In genomic region chr6:135085700-135086413, GRCh38 we compare ENCODE assay signal across 19 cellular contexts. TPM values are rescaled to one million over a fixed set of nuclear protein-coding genes. Genes with fewer than 3 reads are reported as not detected.
A peak's percentile ranks its signal among the peaks of the same experiment; 100 is the strongest.
DNase-seq lines count a peak whose midpoint lies in the region; TF ChIP-seq lines count a peak whose summit lies in the region.
"Had no signal": no experiment of that assay in that cellular context is flagged by ENCODE, and none has a peak within 500 bp of the region (broad histone marks: within the 10 kb centered on the region; RNA-seq: fewer than 3 reads in every experiment).

No MANE protein-coding gene starts in this region.

- H3K4me3 Mint-ChIP-seq in CD8-positive, alpha-beta memory T cell: peak overlapping the region; percentile 53 to 78 (median 73)
- peak overlapping the region in 3 of 4 donors; percentile 4 to 89 (median 61) for H3K4me3 Mint-ChIP-seq in IgD-negative memory B cell
- H3K4me3 Mint-ChIP-seq in activated T-helper 2 cell treated with anti-CD3 and anti-CD28 coated beads, Interferon-gamma antibody, Interleukin-2, Interleukin-4, amounts not matched to agents 10 μg/mL and 5 μg/mL and 100 μg/mL, durations not matched to agents 14 hours and 24 hours and 36 hours (ENCODE audit: low read depth): peak overlapping the region; percentile 55
- H3K4me3 Mint-ChIP-seq: CD14-positive monocyte, neural crest cell had no signal

- 0 out of 2 replicates have a peak, but pooled peaks cover 5% of the 10 kb centered on the region for H3F3A ChIP-seq in GM23248 (ENCODE audit: insufficient read depth)

- peaks cover 2 to 10% (median 2%) of the 10 kb centered on the region in 3 donors for H3K36me3 Mint-ChIP-seq in CD8-positive, alpha-beta memory T cell
- H3K36me3 Mint-ChIP-seq in IgD-negative memory B cell: no peaks in the 10 kb centered on the region
- H3K36me3 Mint-ChIP-seq in activated T-helper 2 cell treated with anti-CD3 and anti-CD28 coated beads, Interferon-gamma antibody, Interleukin-2, Interleukin-4, amounts not matched to agents 10 μg/mL and 5 μg/mL and 100 μg/mL, durations not matched to agents 14 hours and 24 hours and 36 hours (ENCODE audit: low read depth): peaks cover 14% of the 10 kb centered on the region

- H3K4me1 Mint-ChIP-seq in CD8-positive, alpha-beta memory T cell: peaks cover 48 to 52% (median 51%) of the 10 kb centered on the region in 3 donors
- peaks cover 13 to 23% (median 13%) of the 10 kb centered on the region in 3 donors for H3K4me1 Mint-ChIP-seq in IgD-negative memory B cell
- H3K4me1 Mint-ChIP-seq in activated T-helper 2 cell treated with anti-CD3 and anti-CD28 coated beads, Interferon-gamma antibody, Interleukin-2, Interleukin-4, amounts not matched to agents 10 μg/mL and 5 μg/mL and 100 μg/mL, durations not matched to agents 14 hours and 24 hours and 36 hours (ENCODE audit: low read depth): peaks cover 59% of the 10 kb centered on the region
- H3K4me1 Mint-ChIP-seq: neural crest cell had no signal

- H3K79me2 ChIP-seq in ACC112 (ENCODE audit: control insufficient read depth, insufficient read depth, low read length, unreplicated experiment) (no peaks in the 10 kb centered on the region), GM23248 (ENCODE audit: insufficient read depth) (no peaks in the 10 kb centered on the region)

- H3K9me3 ChIP-seq in CD8-positive, alpha-beta memory T cell (ENCODE audit: low read length): no peaks in the 10 kb centered on the region
- H3K9me3 ChIP-seq in GM23248 (ENCODE audit: low read depth) (no peaks in the 10 kb centered on the region), testis (no peaks in the 10 kb centered on the region)

- 63 to 67% methylated on average over 1 of the region's 1 CpG for WGBS in GM23248 (ENCODE audit: low coverage in 1 of 2, low lambda C conversion rate in 2 of 2, missing lambda C conversion rate in 2 of 2), 2 experiments
- 77 to 100% methylated on average over 1 of the region's 1 CpG for WGBS in testis, 2 donors

- CTCF ChIA-PET in CD8-positive, alpha-beta memory T cell (lab: Charles Lee): interaction anchor here (0.9 to 4.2 kb wide), 5 partner anchors 31 to 98 kb away, joined by 3 to 23 read pairs (median 3); partner anchors contain the start of gene HBS1L

- no peaks in the 10 kb centered on the region for H3K27me3 ChIP-seq in ACC112 (ENCODE audit: insufficient read depth, low read length)
- no peaks in the 10 kb centered on the region for H3K27me3 ChIP-seq in CD8-positive, alpha-beta memory T cell (ENCODE audit: insufficient read depth, low read length, poor library complexity, severe bottlenecking)
- no peaks in the 10 kb centered on the region; the same call in 1 of the 2 replicates for H3K27me3 ChIP-seq in GM23248 (replicated peaks; ENCODE audit: insufficient read depth)
- H3K27me3 ChIP-seq in testis: no peaks in the 10 kb centered on the region
- H3K27me3 ChIP-seq: stomach had no signal

- no peak overlapping the region for H3K9ac ChIP-seq in GM23248

- H3K36me3 ChIP-seq in ACC112 (ENCODE audit: insufficient read depth, low read length): no peaks in the 10 kb centered on the region
- no peaks in the 10 kb centered on the region for H3K36me3 ChIP-seq in CD8-positive, alpha-beta memory T cell (ENCODE audit: insufficient read depth, low read length)
- no peaks in the 10 kb centered on the region for H3K36me3 ChIP-seq in GM23248 (ENCODE audit: low read depth)
- no peaks in the 10 kb centered on the region for H3K36me3 ChIP-seq in testis (ENCODE audit: low read depth, missing control alignments)
- H3K36me3 ChIP-seq: left ventricle myocardium inferior, stomach had no signal

- peak overlapping the region; percentile 72 to 97 (median 91) for H3K27ac Mint-ChIP-seq in CD8-positive, alpha-beta memory T cell
- H3K27ac Mint-ChIP-seq in IgD-negative memory B cell: no peak overlapping the region
- peak overlapping the region; percentile 92 for H3K27ac Mint-ChIP-seq in activated T-helper 2 cell treated with anti-CD3 and anti-CD28 coated beads, Interferon-gamma antibody, Interleukin-2, Interleukin-4, amounts not matched to agents 10 μg/mL and 5 μg/mL and 100 μg/mL, durations not matched to agents 14 hours and 24 hours and 36 hours
- H3K27ac Mint-ChIP-seq: CD14-positive monocyte had no signal

- no peaks in the 10 kb centered on the region for H3K9me2 ChIP-seq in GM23248 (ENCODE audit: insufficient read depth)

- no peak for TF ChIP-seq POLR2A in testis (IDR thresholded peaks at IDR 0.05)

- no peak for DNase-seq in CD8-positive, alpha-beta memory T cell
- DNase-seq in activated T-helper 2 cell treated with anti-CD3 and anti-CD28 coated beads, Interferon-gamma antibody, Interleukin-2, Interleukin-4, amounts not matched to agents 10 μg/mL and 5 μg/mL and 100 μg/mL, durations not matched to agents 14 hours and 24 hours and 36 hours (ENCODE audit: low spot score): no peak
- DNase-seq in GM23248 (no peak), testis (no peak), NOMO-1 treated with dmso at 0.1 percent for 144 hours (lab: John Stamatoyannopoulos, UW; ENCODE audit: unreplicated experiment) (no peak), NCI-H524 treated with DMSO at 0.1 percent for 48 hours (lab: John Stamatoyannopoulos, UW) (no peak)
- DNase-seq: activated CD4-positive, alpha-beta T cell treated with anti-CD3 and anti-CD28 coated beads for 4 hours; hippocampal formation; left ventricle myocardium inferior; NCI-H2171 treated with DMSO at 0.1 percent for 48 hours; PC-9; right cardiac atrium; stimulated activated CD4-positive, alpha-beta T cell treated with anti-CD3 and anti-CD28 coated beads, Interleukin-4, amount 100 ng/mL, for 24 hours; stomach; SW 1271 had no signal

- H3K27ac ChIP-seq in ACC112 (ENCODE audit: low read depth, low read length) (no peak overlapping the region), GM23248 (no peak overlapping the region), testis (no peak overlapping the region)
- H3K27ac ChIP-seq in CD8-positive, alpha-beta memory T cell (ENCODE audit: low read depth, low read length): peak overlapping the region; percentile 15
- H3K27ac ChIP-seq: left ventricle myocardium inferior, PC-9, stomach had no signal

- TF ChIP-seq CTCF in testis (IDR thresholded peaks at IDR 0.05): no peak

- in situ Hi-C loops in GM23248 (cut with MboI): no loop called here

- peaks cover 4% of the 10 kb centered on the region for H3K4me1 ChIP-seq in ACC112 (ENCODE audit: control insufficient read depth, insufficient read depth, low read length, unreplicated experiment)
- H3K4me1 ChIP-seq in CD8-positive, alpha-beta memory T cell (ENCODE audit: insufficient read depth, low read length): peaks cover 51% of the 10 kb centered on the region
- H3K4me1 ChIP-seq in GM23248 (ENCODE audit: insufficient read depth): 0 out of 2 replicates have a peak, but pooled peaks cover 10% of the 10 kb centered on the region
- H3K4me1 ChIP-seq in testis: no peaks in the 10 kb centered on the region
- H3K4me1 ChIP-seq: left ventricle myocardium inferior had no signal

- H3K4me3 ChIP-seq in ACC112 (ENCODE audit: low read depth, low read length) (peak overlapping the region; percentile 27; the same call in 1 of the 2 replicates), GM23248 (no peak overlapping the region), testis (no peak overlapping the region)
- H3K4me3 ChIP-seq in CD8-positive, alpha-beta memory T cell (ENCODE audit: low read length): peak overlapping the region; percentile 36
- H3K4me3 ChIP-seq: left ventricle myocardium inferior, PC-9, stomach had no signal

- POLR2A ChIA-PET in CD8-positive, alpha-beta memory T cell (lab: Charles Lee): interaction anchor here (1.0 kb wide), 1 partner anchor 31 kb away, joined by 3 read pairs; no protein-coding TSS in a partner anchor

- H3K4me2 ChIP-seq in GM23248 (ENCODE audit: unreplicated experiment): no peak overlapping the region
- H3K4me2 ChIP-seq: PC-9 had no signal

- intact Hi-C loops in activated T-helper 2 cell treated with anti-CD3 and anti-CD28 coated beads, Interferon-gamma antibody, Interleukin-2, Interleukin-4, amounts not matched to agents 10 μg/mL and 5 μg/mL and 100 μg/mL, durations not matched to agents 14 hours and 24 hours and 36 hours (cut with micrococcal nuclease): loop anchor here (1.0 to 5.0 kb wide), 2 partner anchors 56 to 799 kb away; no protein-coding TSS in a partner anchor
- intact Hi-C loops in testis (cut with DNase I; ENCODE audit: low total_unique reads): no loop called here

- no peaks in the 10 kb centered on the region for H3K27me3 Mint-ChIP-seq in CD8-positive, alpha-beta memory T cell
- peaks cover 7% of the 10 kb centered on the region for H3K27me3 Mint-ChIP-seq in IgD-negative memory B cell
- H3K27me3 Mint-ChIP-seq in activated T-helper 2 cell treated with anti-CD3 and anti-CD28 coated beads, Interferon-gamma antibody, Interleukin-2, Interleukin-4, amounts not matched to agents 10 μg/mL and 5 μg/mL and 100 μg/mL, durations not matched to agents 14 hours and 24 hours and 36 hours (ENCODE audit: low read depth): no peaks in the 10 kb centered on the region

- H2AFZ ChIP-seq in ACC112 (ENCODE audit: low read length, unreplicated experiment) (peak overlapping the region; percentile 67), GM23248 (no peak overlapping the region)
- H2AFZ ChIP-seq: PC-9 had no signal

- peaks cover 6 to 13% (median 10%) of the 10 kb centered on the region in 5 donors for H3K9me3 Mint-ChIP-seq in CD8-positive, alpha-beta memory T cell
- H3K9me3 Mint-ChIP-seq in IgD-negative memory B cell: peaks cover 4 to 8% (median 6%) of the 10 kb centered on the region in 3 donors
- H3K9me3 Mint-ChIP-seq in activated T-helper 2 cell treated with anti-CD3 and anti-CD28 coated beads, Interferon-gamma antibody, Interleukin-2, Interleukin-4, amounts not matched to agents 10 μg/mL and 5 μg/mL and 100 μg/mL, durations not matched to agents 14 hours and 24 hours and 36 hours: peaks cover 28% of the 10 kb centered on the region

- H4K20me1 ChIP-seq in GM23248 (ENCODE audit: insufficient read depth): no peaks in the 10 kb centered on the region

RNA-seq across cellular contexts. Expression of gene HBS1L, which starts 31.2 kb away (rescaled TPM):
- 100 to 1,000 TPM; 145 to 147 TPM for total RNA-seq in CD8-positive, alpha-beta memory T cell
- polyA plus RNA-seq in CD8-positive, alpha-beta memory T cell: 45.6 TPM
- 38.0 TPM for polyA plus RNA-seq in IgD-negative memory B cell
- total RNA-seq in activated T-helper 2 cell treated with anti-CD3 and anti-CD28 coated beads, Interferon-gamma antibody, Interleukin-2, Interleukin-4, amounts not matched to agents 10 μg/mL and 5 μg/mL and 100 μg/mL, durations not matched to agents 14 hours and 24 hours and 36 hours: 99.2 and 102 TPM in 2 replicates
- total RNA-seq in GM23248 (2014; rRNA removed; shearing (Covaris generic)): 83.1 and 124 TPM in 2 replicates
- polyA plus RNA-seq in GM23248 (2016; fragmentation: Nextera tagmentation; extraction: Ambion mirVana): 83.9 and 85.0 TPM in 2 replicates
- total RNA-seq in testis: 10 to 100 TPM; 41.1 to 54.9 TPM
- 51.8 TPM for polyA plus RNA-seq in testis (ENCODE audit: insufficient read depth, low read depth, low replicate concordance)

Comparison
In these comparisons a context has a peak if more than half of its experiments do, and no peak if none do; other contexts are left out.
1. H3K4me3 ChIP-seq: peak in ACC112 (single experiment) and CD8-positive, alpha-beta memory T cell (single experiment); none in GM23248 (single experiment) and testis (0 of 2).
2. H3K27ac Mint-ChIP-seq: peak in CD8-positive, alpha-beta memory T cell (8 of 8) and activated T-helper 2 cell treated with anti-CD3 and anti-CD28 coated beads, Interferon-gamma antibody, Interleukin-2, Interleukin-4, amounts not matched to agents 10 μg/mL and 5 μg/mL and 100 μg/mL, durations not matched to agents 14 hours and 24 hours and 36 hours (single experiment); none in IgD-negative memory B cell (0 of 3).
3. Peak in every context shown above with its lines, with median percentiles within 50 percentile points of each other: H3K4me3 Mint-ChIP-seq.